In the genomic region with DNA sequence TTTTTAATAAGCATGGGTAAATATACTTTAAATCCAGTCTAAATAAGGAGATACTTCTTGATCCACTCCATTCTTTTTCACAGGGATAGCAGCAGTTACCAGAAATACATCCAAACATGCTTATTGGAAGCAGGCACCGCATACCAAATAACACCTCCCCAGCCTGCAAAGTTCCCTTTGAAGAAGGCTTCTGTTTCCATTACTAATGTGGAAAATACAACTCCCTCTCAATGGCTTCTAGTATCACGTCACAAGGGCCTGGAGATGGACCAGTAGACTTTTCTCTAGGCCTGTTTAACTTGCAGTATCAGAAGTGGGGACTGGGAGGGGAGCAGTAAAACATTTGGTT, we compare ENCODE assay signal across 8 cellular contexts. TPM values are rescaled to one million over a fixed set of nuclear protein-coding genes. Genes with fewer than 3 reads are reported as not detected.
DNase-seq lines count a peak whose midpoint lies in the region; ATAC-seq, FAIRE-seq and TF ChIP-seq lines count a peak whose summit lies in the region.

No MANE protein-coding gene starts in this region.

- peaks cover 29% of the 10 kb centered on the region for H3K36me3 Mint-ChIP-seq in activated naive CD4-positive, alpha-beta T cell treated with anti-CD3 and anti-CD28 coated beads for 36 hours (ENCODE audit: low read depth)
- H3K36me3 Mint-ChIP-seq in naive thymus-derived CD4-positive, alpha-beta T cell: peaks cover 10 to 57% (median 20%) of the 10 kb centered on the region in 5 donors
- H3K36me3 Mint-ChIP-seq in activated CD8-positive, alpha-beta memory T cell treated with anti-CD3 and anti-CD28 coated beads, Interleukin-2, amount 10 ng/mL, durations not matched to agents 7 days and 5 days: peaks cover 63% of the 10 kb centered on the region

- intact Hi-C loops in activated naive CD4-positive, alpha-beta T cell treated with anti-CD3 and anti-CD28 coated beads for 36 hours (cut with micrococcal nuclease): no loop called here
- intact Hi-C loops in mammary epithelial cell (cut with micrococcal nuclease) (loop anchor here (2.0 to 10.0 kb wide), 2 partner anchors 20 to 306 kb away; partner anchors contain the start of gene TMEM245), upper lobe of right lung (cut with DNase I) (no loop called here)
- intact Hi-C loops in naive thymus-derived CD4-positive, alpha-beta T cell (cut with micrococcal nuclease): loop anchor here in 1 of 2 donors (5.0 kb wide), 2 partner anchors 98 to 1158 kb away; partner anchors contain the start of gene TXN

- H3K4me1 Mint-ChIP-seq in activated naive CD4-positive, alpha-beta T cell treated with anti-CD3 and anti-CD28 coated beads for 36 hours (ENCODE audit: low read depth): peaks cover 84% of the 10 kb centered on the region
- peaks cover 53 to 95% (median 92%) of the 10 kb centered on the region in 7 donors for H3K4me1 Mint-ChIP-seq in naive thymus-derived CD4-positive, alpha-beta T cell
- H3K4me1 Mint-ChIP-seq in activated CD8-positive, alpha-beta memory T cell treated with anti-CD3 and anti-CD28 coated beads, Interleukin-2, amount 10 ng/mL, durations not matched to agents 7 days and 5 days: peaks cover 64% of the 10 kb centered on the region

- H3K27me3 ChIP-seq in mammary epithelial cell (ENCODE audit: insufficient read depth, low read length): no peaks in the 10 kb centered on the region
- no peaks in the 10 kb centered on the region for H3K27me3 ChIP-seq in naive thymus-derived CD4-positive, alpha-beta T cell (ENCODE audit: control insufficient read depth in 2 of 2, insufficient read depth in 2 of 2, low read length in 2 of 2)
- H3K27me3 ChIP-seq in upper lobe of right lung: no peaks in the 10 kb centered on the region

- no peak overlapping the region for H3K27ac Mint-ChIP-seq in activated naive CD4-positive, alpha-beta T cell treated with anti-CD3 and anti-CD28 coated beads for 36 hours
- H3K27ac Mint-ChIP-seq in naive thymus-derived CD4-positive, alpha-beta T cell: peak overlapping the region; percentile 6 to 90 (median 74)
- no peak overlapping the region for H3K27ac Mint-ChIP-seq in activated CD8-positive, alpha-beta memory T cell treated with anti-CD3 and anti-CD28 coated beads, Interleukin-2, amount 10 ng/mL, durations not matched to agents 7 days and 5 days

- TF ChIP-seq POLR2A in GM12891 (IDR thresholded peaks at IDR 0.05; ENCODE audit: low read depth, low read length): no peak

- H3K9me3 ChIP-seq in mammary epithelial cell (replicated peaks; ENCODE audit: insufficient read depth, low read length): no peaks in the 10 kb centered on the region
- H3K9me3 ChIP-seq in naive thymus-derived CD4-positive, alpha-beta T cell (ENCODE audit: control insufficient read depth in 2 of 3, low read length in 3 of 3): peaks cover 0 to 6% (median 0%) of the 10 kb centered on the region in 3 experiments
- H3K9me3 ChIP-seq in upper lobe of right lung: no peaks in the 10 kb centered on the region

- H3K4me3 ChIP-seq in mammary epithelial cell (replicated peaks in 1 of 3; ENCODE audit: insufficient read depth in 1 of 3, low read depth in 2 of 3, low read length in 3 of 3) (no peak overlapping the region), upper lobe of right lung (no peak overlapping the region)
- H3K4me3 ChIP-seq in naive thymus-derived CD4-positive, alpha-beta T cell (ENCODE audit: low read length): no peak overlapping the region

- no peak for FAIRE-seq in GM12891 (lab: Jason Lieb, UNC)

- POLR2A ChIA-PET in naive thymus-derived CD4-positive, alpha-beta T cell (lab: Charles Lee): no interaction called here

- dilution Hi-C loops in mammary epithelial cell (cut with HindIII; ENCODE audit: low sequenced_read_pairs): no loop called here

- peaks cover 6% of the 10 kb centered on the region for H3K36me3 ChIP-seq in mammary epithelial cell (ENCODE audit: insufficient read depth, low read length)
- H3K36me3 ChIP-seq in naive thymus-derived CD4-positive, alpha-beta T cell (ENCODE audit: control insufficient read depth in 2 of 3, insufficient read depth in 3 of 3, low read length in 3 of 3): peaks cover 0 to 5% (median 4%) of the 10 kb centered on the region in 3 experiments
- peaks cover 9% of the 10 kb centered on the region for H3K36me3 ChIP-seq in upper lobe of right lung

- H3K4me1 ChIP-seq in mammary epithelial cell (ENCODE audit: insufficient read depth, low read length): peaks cover 38% of the 10 kb centered on the region
- peaks cover 20 to 79% of the 10 kb centered on the region in 2 donors for H3K4me1 ChIP-seq in naive thymus-derived CD4-positive, alpha-beta T cell (ENCODE audit: control insufficient read depth in 2 of 2, insufficient read depth in 2 of 2, low read length in 2 of 2)
- peaks cover 63% of the 10 kb centered on the region for H3K4me1 ChIP-seq in upper lobe of right lung

- no peak for TF ChIP-seq CTCF in mammary epithelial cell (conservative IDR thresholded peaks at IDR 0.05 in 1 of 2, IDR thresholded peaks at IDR 0.05 in 1 of 2; ENCODE audit: extremely low read depth in 1 of 2, insufficient read depth in 1 of 2, low read depth in 1 of 2, low read length in 2 of 2)
- TF ChIP-seq CTCF in upper lobe of right lung (IDR thresholded peaks at IDR 0.05): no peak

- H3K4me3 Mint-ChIP-seq in activated naive CD4-positive, alpha-beta T cell treated with anti-CD3 and anti-CD28 coated beads for 36 hours: no peak overlapping the region
- peak overlapping the region in 7 of 10 donors; percentile 5 to 67 (median 25) for H3K4me3 Mint-ChIP-seq in naive thymus-derived CD4-positive, alpha-beta T cell
- no peak overlapping the region for H3K4me3 Mint-ChIP-seq in activated CD8-positive, alpha-beta memory T cell treated with anti-CD3 and anti-CD28 coated beads, Interleukin-2, amount 10 ng/mL, durations not matched to agents 7 days and 5 days

- H3K9ac ChIP-seq in mammary epithelial cell (ENCODE audit: insufficient read depth, low read length): no peak overlapping the region

- H3K9me3 Mint-ChIP-seq in activated naive CD4-positive, alpha-beta T cell treated with anti-CD3 and anti-CD28 coated beads for 36 hours: peaks cover 5% of the 10 kb centered on the region
- H3K9me3 Mint-ChIP-seq in naive thymus-derived CD4-positive, alpha-beta T cell: peaks cover 2 to 14% (median 8%) of the 10 kb centered on the region in 11 donors
- H3K9me3 Mint-ChIP-seq in activated CD8-positive, alpha-beta memory T cell treated with anti-CD3 and anti-CD28 coated beads, Interleukin-2, amount 10 ng/mL, durations not matched to agents 7 days and 5 days (ENCODE audit: low read depth): peaks cover 7% of the 10 kb centered on the region

- 25% methylated on average over 2 of the region's 2 CpGs for WGBS in mammary epithelial cell (ENCODE audit: low coverage, missing lambda C conversion rate)

- H4K20me1 ChIP-seq in mammary epithelial cell (ENCODE audit: insufficient read depth, low read length): no peaks in the 10 kb centered on the region

- peak; percentile 16 for DNase-seq in activated naive CD4-positive, alpha-beta T cell treated with anti-CD3 and anti-CD28 coated beads for 36 hours
- DNase-seq in activated naive CD4-positive, alpha-beta T cell treated with anti-CD3 and anti-CD28 coated beads, Interleukin-2, amount 50 U/mL, for 16 hours: no peak
- DNase-seq in mammary epithelial cell (no peak), upper lobe of right lung (no peak), GM12891 (ENCODE audit: insufficient read length, low spot score) (no peak)
- no peak for DNase-seq in naive thymus-derived CD4-positive, alpha-beta T cell
- no peak for DNase-seq in activated CD8-positive, alpha-beta memory T cell treated with anti-CD3 and anti-CD28 coated beads, Interleukin-2, amount 10 ng/mL, durations not matched to agents 7 days and 5 days
- no peak for DNase-seq in activated T-cell treated with anti-CD3 and anti-CD28 coated beads, Interleukin-2, amount 50 U/mL, for 48 hours

- ATAC-seq in naive thymus-derived CD4-positive, alpha-beta T cell: no peak
- ATAC-seq in upper lobe of right lung: no peak
- no peak for ATAC-seq in activated CD8-positive, alpha-beta memory T cell treated with anti-CD3 and anti-CD28 coated beads, Interleukin-2, amount 10 ng/mL, durations not matched to agents 7 days and 5 days

- CTCF ChIA-PET in activated naive CD4-positive, alpha-beta T cell treated with anti-CD3 and anti-CD28 coated beads for 36 hours (lab: Charles Lee): no interaction called here
- CTCF ChIA-PET in mammary epithelial cell (lab: Charles Lee; ENCODE audit: low non-redundant PET): no interaction called here
- CTCF ChIA-PET in naive thymus-derived CD4-positive, alpha-beta T cell (lab: Charles Lee): no interaction called here
- CTCF ChIA-PET in activated CD8-positive, alpha-beta memory T cell treated with anti-CD3 and anti-CD28 coated beads, Interleukin-2, amount 10 ng/mL, durations not matched to agents 7 days and 5 days (lab: Charles Lee): interaction anchor here (1.3 kb wide), 1 partner anchor 11 kb away, joined by 3 read pairs; no protein-coding TSS in a partner anchor

- peak overlapping the region; percentile 68 for H3K4me2 ChIP-seq in mammary epithelial cell (ENCODE audit: insufficient read depth, low read depth, low read length)

- in situ Hi-C loops in mammary epithelial cell (cut with MboI; ENCODE audit: low sequenced_read_pairs in 2 of 2): no loop called here

- peak overlapping the region; percentile 58 for H3K27ac ChIP-seq in mammary epithelial cell (ENCODE audit: insufficient read depth, low read depth, low read length)
- H3K27ac ChIP-seq in naive thymus-derived CD4-positive, alpha-beta T cell (ENCODE audit: low read depth, low read length): no peak overlapping the region
- H3K27ac ChIP-seq in upper lobe of right lung: peak overlapping the region; percentile 48

- H2AFZ ChIP-seq in mammary epithelial cell (ENCODE audit: low read depth, low read length): no peak overlapping the region

- no peaks in the 10 kb centered on the region for H3K27me3 Mint-ChIP-seq in activated naive CD4-positive, alpha-beta T cell treated with anti-CD3 and anti-CD28 coated beads for 36 hours (ENCODE audit: low read depth)
- no peaks in the 10 kb centered on the region for H3K27me3 Mint-ChIP-seq in naive thymus-derived CD4-positive, alpha-beta T cell
- no peaks in the 10 kb centered on the region for H3K27me3 Mint-ChIP-seq in activated CD8-positive, alpha-beta memory T cell treated with anti-CD3 and anti-CD28 coated beads, Interleukin-2, amount 10 ng/mL, durations not matched to agents 7 days and 5 days

- BruUV-seq in mammary epithelial cell (replicated peaks; lab: Mats Ljungman, UMichigan): no TSS peak

- H3K79me2 ChIP-seq in mammary epithelial cell (ENCODE audit: insufficient read depth, low read length): peaks cover 95% of the 10 kb centered on the region

TF ChIP-seq in GM12891, 5 proteins besides CTCF, POLR2A, EP300 and RAD21 (continues in another document):
- TF ChIP-seq PAX5 (IDR thresholded peaks at IDR 0.05; ENCODE audit: insufficient read depth, low read length, severe bottlenecking): no peak

RNA-seq across cellular contexts. Expression of gene TMEM245, which starts 20.8 kb away (rescaled TPM):
- 10 to 100 TPM; 19.9 TPM for total RNA-seq in activated naive CD4-positive, alpha-beta T cell treated with anti-CD3 and anti-CD28 coated beads for 36 hours
- 10 to 100 TPM; 33.1 to 70.3 TPM for total RNA-seq in mammary epithelial cell
- 39.4 TPM for polyA plus RNA-seq in mammary epithelial cell
- 82.8 TPM for polyA minus RNA-seq in mammary epithelial cell
- total RNA-seq in naive thymus-derived CD4-positive, alpha-beta T cell: 10 to 100 TPM; 25.5 to 76.7 (median 29.2) TPM
- polyA plus RNA-seq in naive thymus-derived CD4-positive, alpha-beta T cell: 10 to 100 TPM; 26.6 to 31.9 TPM
- total RNA-seq in upper lobe of right lung: 92.1 TPM
- 10 to 100 TPM; 25.9 to 39.2 TPM for total RNA-seq in activated CD8-positive, alpha-beta memory T cell treated with anti-CD3 and anti-CD28 coated beads, Interleukin-2, amount 10 ng/mL, durations not matched to agents 7 days and 5 days
- 7.2 TPM for polyA plus RNA-seq in GM12891 (2012; ENCODE audit: low read depth, missing spikeins)

Comparison
In these comparisons a context has a peak if more than half of its experiments do, and no peak if none do; other contexts are left out.
1. H3K27ac Mint-ChIP-seq: peak in naive thymus-derived CD4-positive, alpha-beta T cell (9 of 9); none in activated naive CD4-positive, alpha-beta T cell treated with anti-CD3 and anti-CD28 coated beads for 36 hours (single experiment) and activated CD8-positive, alpha-beta memory T cell treated with anti-CD3 and anti-CD28 coated beads, Interleukin-2, amount 10 ng/mL, durations not matched to agents 7 days and 5 days (single experiment).
2. H3K4me3 Mint-ChIP-seq: peak in naive thymus-derived CD4-positive, alpha-beta T cell (7 of 10); none in activated naive CD4-positive, alpha-beta T cell treated with anti-CD3 and anti-CD28 coated beads for 36 hours (single experiment) and activated CD8-positive, alpha-beta memory T cell treated with anti-CD3 and anti-CD28 coated beads, Interleukin-2, amount 10 ng/mL, durations not matched to agents 7 days and 5 days (single experiment).